Comparison of ENCODE assay signal across 8 cellular contexts in genomic region chr22:36327922-36328551, GRCh38.
A peak's percentile ranks its signal among the peaks of the same experiment; 100 is the strongest.
DNase-seq lines count a peak whose midpoint lies in the region; ATAC-seq, FAIRE-seq and TF ChIP-seq lines count a peak whose summit lies in the region.

No MANE protein-coding gene starts in this region.

- peak; percentile 28 for DNase-seq in DMS79 treated with DMSO at 0.1 percent for 48 hours (lab: John Stamatoyannopoulos, UW)
- DNase-seq in fibroblast of mammary gland (ENCODE audit: low read depth) = peak; percentile 52
- DNase-seq in SKM-1 treated with dmso at 0.1 percent for 144 hours (lab: John Stamatoyannopoulos, UW; ENCODE audit: unreplicated experiment) = no peak
- no peak for DNase-seq in RCC 7860 (ENCODE audit: low spot score)

- ATAC-seq in SK-N-SH treated with all-trans-retinoic acid at 6 μM for 48 hours (peak; percentile 0; the same call in 2 of the 3 replicates), GM18868 (IDR thresholded peaks at IDR 0.05; ENCODE audit: unreplicated experiment) (no peak), GM18511 (IDR thresholded peaks at IDR 0.05; ENCODE audit: unreplicated experiment) (no peak)

- H2AFZ ChIP-seq in parathyroid adenoma = no peak overlapping the region

- H3K36me3 ChIP-seq in parathyroid adenoma (ENCODE audit: control insufficient read depth, insufficient read depth, low read length) = no peaks in the 10 kb centered on the region

- H3K27ac ChIP-seq in parathyroid adenoma = peak overlapping the region; percentile 62

- no peak overlapping the region for H3K4me3 ChIP-seq in fibroblast of mammary gland (ENCODE audit: control insufficient read depth, low read depth, low read length)
- no peak overlapping the region for H3K4me3 ChIP-seq in parathyroid adenoma (ENCODE audit: low read depth, low read length)

- H3K4me1 ChIP-seq in parathyroid adenoma = peaks cover 10% of the 10 kb centered on the region

- H3K9ac ChIP-seq in parathyroid adenoma = no peak overlapping the region

- peaks cover 33% of the 10 kb centered on the region for H3K79me2 ChIP-seq in parathyroid adenoma

- no peaks in the 10 kb centered on the region for H3K27me3 ChIP-seq in parathyroid adenoma (ENCODE audit: control insufficient read depth, insufficient read depth, low read length)

- no peak for FAIRE-seq in RCC 7860 (lab: Jason Lieb, UNC)

- no peak for TF ChIP-seq CTCF in fibroblast of mammary gland (conservative IDR thresholded peaks at IDR 0.05; ENCODE audit: control insufficient read depth, insufficient read depth, low read depth, low read length)
- no peak for TF ChIP-seq CTCF in parathyroid adenoma (IDR thresholded peaks at IDR 0.05)

- H3K4me2 ChIP-seq in parathyroid adenoma (ENCODE audit: low read length) = no peak overlapping the region

- H3K9me3 ChIP-seq in parathyroid adenoma (ENCODE audit: control insufficient read depth, low read length) = no peaks in the 10 kb centered on the region

TF ChIP-seq in SK-N-SH treated with all-trans-retinoic acid at 6 μM for 48 hours, 23 proteins besides CTCF, POLR2A, EP300 and RAD21:
- no peak; the same call in 1 of the 2 replicates for TF ChIP-seq CSDC2 (CRISPR knock-in tag; IDR thresholded peaks at IDR 0.05)
TF ChIP-seq in SK-N-SH treated with all-trans-retinoic acid at 6 μM for 48 hours: peak in this region for 0.

Comparison
In these comparisons a context has a peak if more than half of its experiments do, and no peak if none do; other contexts are left out.
1. DNase-seq: peak in DMS79 treated with DMSO at 0.1 percent for 48 hours (single experiment) and fibroblast of mammary gland (single experiment); none in SKM-1 treated with dmso at 0.1 percent for 144 hours (single experiment) and RCC 7860 (single experiment).